In genomic region chr11:20036625-20037335, GRCh38 we compare ENCODE assay signal across 14 cellular contexts.
DNase-seq lines count a peak whose midpoint lies in the region; ATAC-seq and TF ChIP-seq lines count a peak whose summit lies in the region.
"Had no signal": no experiment of that assay in that cellular context is flagged by ENCODE, and none has a peak within 500 bp of the region (broad histone marks: within the 10 kb centered on the region; RNA-seq: fewer than 3 reads in every experiment).

No MANE protein-coding gene starts in this region.

- H3K4me3 Mint-ChIP-seq in stimulated activated naive CD8-positive, alpha-beta T cell treated with anti-CD3 and anti-CD28 coated beads, Interleukin-15, amount 100 ng/mL, for 72 hours: no peak overlapping the region
- no peak overlapping the region for H3K4me3 Mint-ChIP-seq in type B pancreatic cell
- H3K4me3 Mint-ChIP-seq: T-helper 1 cell treated with Interleukin-12 subunit alpha and Interleukin-12 subunit beta and Interleukin-4 antibody, amounts not matched to agents 30 μg/mL and 1 μg/mL, for 36 hours had no signal

- TF ChIP-seq POLR2A in right lobe of liver (IDR thresholded peaks at IDR 0.05): no peak

- peak overlapping the region; percentile 79 to 82 for H3K27ac Mint-ChIP-seq in stimulated activated naive CD8-positive, alpha-beta T cell treated with anti-CD3 and anti-CD28 coated beads, Interleukin-15, amount 100 ng/mL, for 72 hours
- H3K27ac Mint-ChIP-seq in type B pancreatic cell: peak overlapping the region; percentile 63
- H3K27ac Mint-ChIP-seq: T-helper 1 cell treated with Interleukin-12 subunit alpha and Interleukin-12 subunit beta and Interleukin-4 antibody, amounts not matched to agents 30 μg/mL and 1 μg/mL, for 36 hours had no signal

- peaks cover 32% of the 10 kb centered on the region for H3K36me3 Mint-ChIP-seq in type B pancreatic cell

- no peaks in the 10 kb centered on the region for H3K27me3 ChIP-seq in right lobe of liver

- H3K4me1 Mint-ChIP-seq in stimulated activated naive CD8-positive, alpha-beta T cell treated with anti-CD3 and anti-CD28 coated beads, Interleukin-15, amount 100 ng/mL, for 72 hours: no peaks in the 10 kb centered on the region
- peaks cover 79% of the 10 kb centered on the region for H3K4me1 Mint-ChIP-seq in type B pancreatic cell (ENCODE audit: unreplicated experiment)

- H3K27ac ChIP-seq in RWPE1 (peak overlapping the region; percentile 86), right lobe of liver (peak overlapping the region; percentile 71 to 99 (median 97))

- H3K4me3 ChIP-seq in right lobe of liver: no peak overlapping the region

- peaks cover 0 to 39% (median 18%) of the 10 kb centered on the region in 4 donors for H3K4me1 ChIP-seq in right lobe of liver

- intact Hi-C loops in right lobe of liver (cut with DNase I): no loop called here

- no peak for DNase-seq in stimulated activated naive CD8-positive, alpha-beta T cell treated with anti-CD3 and anti-CD28 coated beads, Interleukin-15, amount 100 ng/mL, for 72 hours
- DNase-seq in stimulated activated naive CD8-positive, alpha-beta T cell treated with anti-CD3 and anti-CD28 coated beads, Interleukin-15, Interleukin-2, amounts not matched to agents 100 U/mL and 50 U/mL, for 24 hours: no peak
- DNase-seq in RWPE1 (ENCODE audit: low spot score) (no peak), right lobe of liver (peak in 1 of 3 donors; percentile 58), type B pancreatic cell (ENCODE audit: extremely low spot score, unreplicated experiment) (no peak), amniotic stem cell (lab: John Stamatoyannopoulos, UW) (no peak)
- DNase-seq in activated CD4-positive, CD25-positive, alpha-beta regulatory T cell treated with anti-CD3 and anti-CD28 coated beads, Interleukin-2, amount 50 U/mL, for 72 hours: no peak
- DNase-seq: activated gamma-delta T cell treated with Interleukin-2 at 50 U/mL for 16 hours; COR-L47; NCI-H1694 treated with DMSO at 0.1 percent for 48 hours; NCI-H526; stimulated activated CD4-positive, alpha-beta T cell treated with anti-CD3 and anti-CD28 coated beads, Interleukin-4, amount 100 ng/mL, for 1 hour had no signal

- CTCF ChIA-PET in RWPE1 (lab: Yijun Ruan, JAX): interaction anchor here (0.7 kb wide), 1 partner anchor 87 kb away, joined by 3 read pairs; no protein-coding TSS in a partner anchor

- H3K27me3 Mint-ChIP-seq in stimulated activated naive CD8-positive, alpha-beta T cell treated with anti-CD3 and anti-CD28 coated beads, Interleukin-15, amount 100 ng/mL, for 72 hours: peaks cover 40% of the 10 kb centered on the region
- H3K27me3 Mint-ChIP-seq in type B pancreatic cell: no peaks in the 10 kb centered on the region

- no peaks in the 10 kb centered on the region for H3K9me3 Mint-ChIP-seq in stimulated activated naive CD8-positive, alpha-beta T cell treated with anti-CD3 and anti-CD28 coated beads, Interleukin-15, amount 100 ng/mL, for 72 hours
- no peaks in the 10 kb centered on the region for H3K9me3 Mint-ChIP-seq in type B pancreatic cell
- H3K9me3 Mint-ChIP-seq: T-helper 1 cell treated with Interleukin-12 subunit alpha and Interleukin-12 subunit beta and Interleukin-4 antibody, amounts not matched to agents 30 μg/mL and 1 μg/mL, for 36 hours had no signal

- peak; percentile 8 for ATAC-seq in stimulated activated naive CD8-positive, alpha-beta T cell treated with anti-CD3 and anti-CD28 coated beads, Interleukin-15, amount 100 ng/mL, for 72 hours
- no peak for ATAC-seq in stimulated activated naive CD8-positive, alpha-beta T cell treated with anti-CD3 and anti-CD28 coated beads, Interleukin-15, Interleukin-2, amounts not matched to agents 100 U/mL and 50 U/mL, for 24 hours
- ATAC-seq in right lobe of liver (peak in 2 of 4 donors; percentile 5 to 18), GM18519 (IDR thresholded peaks at IDR 0.05; ENCODE audit: low FRiP score, unreplicated experiment) (no peak)

- no peaks in the 10 kb centered on the region for H3K9me3 ChIP-seq in right lobe of liver

- no peak for TF ChIP-seq CTCF in RWPE1 (conservative IDR thresholded peaks at IDR 0.05; ENCODE audit: low read depth)
- TF ChIP-seq CTCF in right lobe of liver (IDR thresholded peaks at IDR 0.05): no peak
- no peak for TF ChIP-seq CTCF in type B pancreatic cell (conservative IDR thresholded peaks at IDR 0.05)

- POLR2A ChIA-PET in RWPE1 (lab: Yijun Ruan, JAX; ENCODE audit: low non-redundant PET): no interaction called here

- 51% methylated on average over 4 of the region's 8 CpGs for WGBS in right lobe of liver (ENCODE audit: insufficient coverage, low coverage, low lambda C conversion rate, missing lambda C conversion rate)

- no peaks in the 10 kb centered on the region for H3K36me3 ChIP-seq in right lobe of liver
